Comparison of ENCODE assay signal across 17 cellular contexts in the genomic region with DNA sequence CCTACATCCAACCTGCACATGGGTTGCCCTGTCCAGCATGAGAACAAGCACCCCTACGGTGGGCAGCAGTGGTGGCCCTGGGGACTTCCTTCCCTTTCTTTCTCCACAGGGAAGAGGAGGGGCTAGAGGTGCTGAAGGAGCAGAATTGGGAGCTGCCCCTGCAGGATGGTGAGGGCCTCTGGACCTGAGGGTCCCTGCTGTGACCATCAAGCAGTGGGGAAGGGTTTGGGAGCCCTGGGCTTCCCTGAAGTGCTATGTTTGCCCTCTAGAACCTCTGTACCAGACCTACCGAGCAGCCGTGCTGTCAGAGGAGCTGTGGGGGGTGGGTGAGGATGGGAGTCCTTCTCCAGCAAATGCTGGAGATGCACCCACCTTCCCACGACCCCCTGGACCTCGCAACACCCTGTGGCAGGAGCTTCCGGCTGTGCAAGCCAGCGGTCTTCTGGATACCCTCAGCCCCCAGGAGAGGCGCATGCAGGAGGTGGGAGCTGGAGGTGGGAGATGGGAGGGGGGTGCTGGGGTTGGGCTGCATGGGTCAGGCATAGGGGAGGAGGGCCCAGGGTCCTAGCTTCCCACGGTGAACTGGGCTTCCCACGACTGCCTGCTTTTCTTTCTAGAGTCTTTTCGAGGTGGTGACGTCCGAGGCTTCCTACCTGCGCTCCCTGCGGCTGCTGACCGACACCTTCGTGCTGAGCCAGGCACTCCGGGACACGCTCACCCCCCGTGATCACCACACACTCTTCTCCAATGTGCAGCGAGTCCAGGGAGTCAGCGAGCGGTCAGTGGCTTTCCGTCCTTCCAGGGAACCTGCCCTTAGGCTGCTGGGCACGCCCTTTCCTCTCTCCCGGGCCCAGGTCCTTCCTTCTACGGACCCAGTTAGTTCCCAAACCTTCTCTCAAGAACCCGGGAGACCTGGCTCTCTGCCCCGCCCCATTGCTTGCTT. TPM values are rescaled to one million over a fixed set of nuclear protein-coding genes. Genes with fewer than 3 reads are reported as not detected.
DNase-seq lines count a peak whose midpoint lies in the region; ATAC-seq, FAIRE-seq and TF ChIP-seq lines count a peak whose summit lies in the region.
"Had no signal": no experiment of that assay in that cellular context is flagged by ENCODE, and none has a peak within 500 bp of the region (broad histone marks: within the 10 kb centered on the region; RNA-seq: fewer than 3 reads in every experiment).

No MANE protein-coding gene starts in this region.

- H3K9ac ChIP-seq in HUES6 (ENCODE audit: low read length): no peak overlapping the region

- no peak for ATAC-seq in GM18519 (IDR thresholded peaks at IDR 0.05; ENCODE audit: low FRiP score, unreplicated experiment)
- ATAC-seq: right cardiac atrium; stimulated activated memory B cell treated with anti-CD40 and anti-IgM and Interleukin-4, amounts not matched to agents 10 μg/mL and 1 μg/mL and 100 μg/mL, for 72 hours had no signal

- H3K27me3 Mint-ChIP-seq in progenitor cell of endocrine pancreas: peaks cover 69% of the 10 kb centered on the region

- H3K27me3 ChIP-seq in HUES6 (ENCODE audit: control insufficient read depth, insufficient read depth, low read length): peaks cover 47% of the 10 kb centered on the region

- H3K4me1 ChIP-seq in HUES6 (ENCODE audit: control insufficient read depth, insufficient read depth, low read length): peaks cover 18% of the 10 kb centered on the region; the same call in 1 of the 2 replicates

- H3K36me3 ChIP-seq in HUES6 (ENCODE audit: control insufficient read depth, insufficient read depth, low read length): no peaks in the 10 kb centered on the region

- H3K9me3 ChIP-seq in HUES6 (ENCODE audit: control insufficient read depth, insufficient read depth, low read depth, low read length): no peaks in the 10 kb centered on the region

- no peak for FAIRE-seq in frontal cortex (lab: Jason Lieb, UNC)
- FAIRE-seq: urothelium cell line had no signal

- no peak overlapping the region for H3K27ac ChIP-seq in HUES6 (ENCODE audit: low read depth, low read length)
- H3K27ac ChIP-seq: epithelial cell of prostate had no signal

- in situ Hi-C loops in ACHN (cut with HindIII; ENCODE audit: low pct_ligation_motif_present, low pct_unique_long_range_greater_than_20kb, low sequenced_read_pairs): no loop called here

- H3K27ac Mint-ChIP-seq in progenitor cell of endocrine pancreas: no peak overlapping the region
- H3K27ac Mint-ChIP-seq: stimulated activated memory B cell treated with anti-CD40 and anti-IgM and Interleukin-4, amounts not matched to agents 10 μg/mL and 1 μg/mL and 100 μg/mL, for 72 hours had no signal

- H3K9me3 Mint-ChIP-seq in progenitor cell of endocrine pancreas (ENCODE audit: low read depth): no peaks in the 10 kb centered on the region
- H3K9me3 Mint-ChIP-seq: CD14-positive monocyte; stimulated activated memory B cell treated with anti-CD40 and anti-IgM and Interleukin-4, amounts not matched to agents 10 μg/mL and 1 μg/mL and 100 μg/mL, for 72 hours had no signal

- H3K4me3 ChIP-seq in HUES6 (ENCODE audit: low read depth, low read length): peak overlapping the region; percentile 85

- H3K4me3 Mint-ChIP-seq in progenitor cell of endocrine pancreas (ENCODE audit: low read depth): peak overlapping the region; percentile 58
- H3K4me3 Mint-ChIP-seq: CD14-positive monocyte; stimulated activated memory B cell treated with anti-CD40 and anti-IgM and Interleukin-4, amounts not matched to agents 10 μg/mL and 1 μg/mL and 100 μg/mL, for 72 hours had no signal

- peaks cover 18% of the 10 kb centered on the region for H3K4me1 Mint-ChIP-seq in progenitor cell of endocrine pancreas (ENCODE audit: low read depth)

- TF ChIP-seq CTCF in progenitor cell of endocrine pancreas (IDR thresholded peaks at IDR 0.05; ENCODE audit: unreplicated experiment): no peak

- no peaks in the 10 kb centered on the region for H3K36me3 Mint-ChIP-seq in progenitor cell of endocrine pancreas (ENCODE audit: insufficient read depth)
- H3K36me3 Mint-ChIP-seq: CD14-positive monocyte; stimulated activated memory B cell treated with anti-CD40 and anti-IgM and Interleukin-4, amounts not matched to agents 10 μg/mL and 1 μg/mL and 100 μg/mL, for 72 hours had no signal

- DNase-seq in ecto neural progenitor cell (ENCODE audit: low spot score): peak; percentile 64
- peak; percentile 33 for DNase-seq in kidney tubule cell (ENCODE audit: low spot score)
- no peak for DNase-seq in progenitor cell of endocrine pancreas (ENCODE audit: low spot score, unreplicated experiment)
- no peak for DNase-seq in ACHN
- no peak for DNase-seq in frontal cortex (ENCODE audit: low spot score in 2 of 2)
- DNase-seq: activated gamma-delta T cell, caudate nucleus had no signal

RNA-seq across cellular contexts. Expression of a gene that starts 5.0 kb away (rescaled TPM):
- total RNA-seq in progenitor cell of endocrine pancreas (0.22 and 0.27 TPM in 2 replicates), frontal cortex (0.41 TPM)
- total RNA-seq: activated CD8-positive, alpha-beta memory T cell treated with anti-CD3 and anti-CD28 coated beads for 36 hours; SK-MEL-5 had no signal

RNA-seq across cellular contexts. Expression of a gene that starts 19.9 kb away (rescaled TPM):
- total RNA-seq in progenitor cell of endocrine pancreas (4.2 TPM in 2 replicates), frontal cortex (1.2 TPM)

RNA-seq across cellular contexts. Expression of a gene that starts 24.6 kb away (rescaled TPM):
- total RNA-seq in progenitor cell of endocrine pancreas: not detected in 2 replicates
- not detected for total RNA-seq in frontal cortex
- total RNA-seq: activated CD8-positive, alpha-beta memory T cell treated with anti-CD3 and anti-CD28 coated beads for 36 hours; mucosa of gallbladder; right cardiac atrium; SK-MEL-5 had no signal

RNA-seq across cellular contexts. Expression of a gene that starts 26.6 kb away (rescaled TPM):
- 31.2 and 33.6 TPM in 2 replicates for total RNA-seq in progenitor cell of endocrine pancreas
- 6.1 TPM for total RNA-seq in frontal cortex

Comparison
In these comparisons a context has a peak if more than half of its experiments do, and no peak if none do; other contexts are left out.
1. DNase-seq: peak in ecto neural progenitor cell (single experiment) and kidney tubule cell (single experiment); none in progenitor cell of endocrine pancreas (single experiment), ACHN (single experiment) and frontal cortex (0 of 2).